8 cellular contexts compared by ENCODE assay signal in the genomic region with DNA sequence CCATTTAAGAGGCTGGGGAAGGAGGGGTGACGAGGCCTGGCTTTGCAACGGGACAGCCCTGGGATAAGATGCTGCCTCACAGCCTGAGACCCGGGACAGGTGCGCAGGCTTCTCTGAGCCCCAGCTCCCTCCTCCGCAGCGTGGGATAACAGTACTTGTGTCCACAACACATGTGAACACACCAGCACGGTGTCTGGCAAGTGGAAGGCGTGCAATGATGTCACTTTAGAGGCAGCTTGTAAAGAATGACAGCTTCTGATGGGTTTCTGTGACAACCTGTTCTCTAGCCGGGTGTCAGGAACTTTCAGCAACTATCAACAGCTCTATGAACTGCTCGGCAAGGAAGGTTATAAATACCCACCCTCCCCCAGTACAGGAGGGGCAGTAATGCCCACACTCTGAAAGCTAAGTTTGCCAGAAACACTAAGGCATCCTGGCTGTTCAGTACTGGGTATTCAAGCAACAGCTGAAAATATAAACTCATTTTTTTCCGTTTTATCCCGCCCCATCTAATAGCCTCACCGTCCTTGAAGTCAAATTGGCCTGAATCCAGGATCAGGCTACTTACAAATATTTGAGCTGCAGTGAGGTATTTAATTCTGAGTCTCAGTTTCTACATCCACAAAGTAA. TPM values are rescaled to one million over a fixed set of nuclear protein-coding genes. Genes with fewer than 3 reads are reported as not detected.
DNase-seq lines count a peak whose midpoint lies in the region; ATAC-seq, FAIRE-seq and TF ChIP-seq lines count a peak whose summit lies in the region.

No MANE protein-coding gene starts in this region.

- H3K9me3 Mint-ChIP-seq in T-helper 2 cell treated with Interferon-gamma antibody and Interleukin-4, amounts not matched to agents 5 μg/mL and 100 μg/mL, for 36 hours = no peaks in the 10 kb centered on the region

- peak; percentile 54; the same call in 1 of the 2 replicates for TF ChIP-seq POLR2A in GM12878 (IDR thresholded peaks at IDR 0.05; ENCODE audit: low read depth, low read length)

- in situ Hi-C loops in GM12878 (cut with MboI) = no loop called here

- H3K36me3 ChIP-seq in GM12878 (ENCODE audit: control insufficient read depth in 2 of 2, insufficient read depth in 2 of 2, low read length in 1 of 2) = peaks cover 46 to 67% of the 10 kb centered on the region in 2 experiments
- peaks cover 4 to 30% (median 24%) of the 10 kb centered on the region in 4 donors for H3K36me3 ChIP-seq in liver (ENCODE audit: control insufficient read depth in 4 of 4, insufficient read depth in 3 of 4, low read depth in 1 of 4, low read length in 3 of 4)
- peaks cover 74% of the 10 kb centered on the region for H3K36me3 ChIP-seq in thymus (ENCODE audit: control insufficient read depth, insufficient read depth)

- H3K4me3 ChIP-seq in GM12878 (no peak overlapping the region), liver (ENCODE audit: low read depth in 1 of 3, low read length in 3 of 3) (no peak overlapping the region), thymus (ENCODE audit: low read length) (no peak overlapping the region)

- H3K9ac ChIP-seq in GM12878 (ENCODE audit: control insufficient read depth, insufficient read depth, low read length) (no peak overlapping the region), liver (ENCODE audit: low read depth in 1 of 2, low read length in 2 of 2) (no peak overlapping the region)

- H3K27ac Mint-ChIP-seq in T-helper 2 cell treated with Interferon-gamma antibody and Interleukin-4, amounts not matched to agents 5 μg/mL and 100 μg/mL, for 36 hours = peak overlapping the region; percentile 100

- H3K4me3 Mint-ChIP-seq in T-helper 2 cell treated with Interferon-gamma antibody and Interleukin-4, amounts not matched to agents 5 μg/mL and 100 μg/mL, for 36 hours = peak overlapping the region; percentile 97

- WGBS in GM12878 (ENCODE audit: insufficient coverage, insufficient replicate concordance, low lambda C conversion rate, missing lambda C conversion rate) = 81% methylated on average over 13 of the region's 13 CpGs
- WGBS in liver = 73% methylated on average over 13 of the region's 13 CpGs
- WGBS in thymus = 87% methylated on average over 13 of the region's 13 CpGs

- CTCF ChIA-PET in GM12878 (lab: Yijun Ruan, JAX) = interaction anchor here (0.6 to 3.5 kb wide), 9 partner anchors 16 to 165 kb away, joined by 3 to 17 read pairs (median 3); no protein-coding TSS in a partner anchor

- no peaks in the 10 kb centered on the region for H4K20me1 ChIP-seq in GM12878 (ENCODE audit: control insufficient read depth, insufficient read depth)

- TF ChIP-seq RAD21 in GM12878 (IDR thresholded peaks at IDR 0.05; ENCODE audit: insufficient read depth, low read depth, low read length) (no peak), liver (IDR thresholded peaks at IDR 0.05) (no peak)

- POLR2A ChIA-PET in GM12878 (lab: Charles Lee) = interaction anchor here (0.6 to 1.6 kb wide), 4 partner anchors 12 to 58 kb away, joined by 3 to 5 read pairs (median 4); no protein-coding TSS in a partner anchor

- H3K36me3 Mint-ChIP-seq in T-helper 2 cell treated with Interferon-gamma antibody and Interleukin-4, amounts not matched to agents 5 μg/mL and 100 μg/mL, for 36 hours (ENCODE audit: low read depth) = peaks cover 86% of the 10 kb centered on the region

- H3K27me3 ChIP-seq in GM12878 (replicated peaks in 1 of 2; ENCODE audit: control insufficient read depth in 2 of 2, insufficient read depth in 2 of 2, low read length in 1 of 2) = no peaks in the 10 kb centered on the region
- no peaks in the 10 kb centered on the region for H3K27me3 ChIP-seq in liver (ENCODE audit: control insufficient read depth in 4 of 4, insufficient read depth in 4 of 4, low read length in 3 of 4)
- no peaks in the 10 kb centered on the region for H3K27me3 ChIP-seq in thymus (ENCODE audit: control insufficient read depth, insufficient read depth)

- RAD21 ChIA-PET in GM12878 (lab: Charles Lee; ENCODE audit: unreplicated experiment) = interaction anchor here (1.0 to 2.5 kb wide), 9 partner anchors 26 to 142 kb away, joined by 3 to 14 read pairs (median 5); a partner anchor contains a TSS

- no peaks in the 10 kb centered on the region for H3K27me3 Mint-ChIP-seq in T-helper 2 cell treated with Interferon-gamma antibody and Interleukin-4, amounts not matched to agents 5 μg/mL and 100 μg/mL, for 36 hours (ENCODE audit: low read depth)

- SMC1A ChIA-PET in GM12878 (lab: Charles Lee; ENCODE audit: uncharacterized antibody, unreplicated experiment) = interaction anchor here (0.9 to 2.9 kb wide), 10 partner anchors 10 to 142 kb away, joined by 4 to 17 read pairs (median 6); no protein-coding TSS in a partner anchor

- peaks cover 54% of the 10 kb centered on the region for H3K79me2 ChIP-seq in GM12878 (ENCODE audit: control insufficient read depth, insufficient read depth, low read length)

- no peak overlapping the region for H3K4me2 ChIP-seq in GM12878 (ENCODE audit: control insufficient read depth, insufficient read depth)

- H3K27ac ChIP-seq in GM12878 (ENCODE audit: control insufficient read depth, insufficient read depth) = peak overlapping the region; percentile 99
- H3K27ac ChIP-seq in liver (ENCODE audit: low read depth in 1 of 2, low read length in 2 of 2) = peak overlapping the region; percentile 75 to 90
- H3K27ac ChIP-seq in thymus (ENCODE audit: low read depth) = peak overlapping the region; percentile 99

- no peak overlapping the region for H2AFZ ChIP-seq in GM12878 (ENCODE audit: control insufficient read depth, low read depth, low read length)

- H3K9me3 ChIP-seq in GM12878 (replicated peaks; ENCODE audit: control insufficient read depth, insufficient read depth, low read length) = no peaks in the 10 kb centered on the region
- no peaks in the 10 kb centered on the region for H3K9me3 ChIP-seq in liver (ENCODE audit: control insufficient read depth in 4 of 4, low read length in 3 of 4)
- H3K9me3 ChIP-seq in thymus (ENCODE audit: control insufficient read depth) = no peaks in the 10 kb centered on the region

- intact Hi-C loops in GM12878 (cut with micrococcal nuclease; ENCODE audit: unreplicated experiment) = no loop called here

- no peak for TF ChIP-seq EP300 in GM12878 (IDR thresholded peaks at IDR 0.05; ENCODE audit: borderline replicate concordance in 1 of 2, control insufficient read depth in 1 of 2, low read depth in 2 of 2, low read length in 2 of 2)

- no peak for FAIRE-seq in GM12878 (lab: Jason Lieb, UNC)

- no peak for TF ChIP-seq CTCF in GM12878 (IDR thresholded peaks at IDR 0.05 in 2 of 3, conservative IDR thresholded peaks at IDR 0.05 in 1 of 3; ENCODE audit: control insufficient read depth in 2 of 3, extremely low read depth in 1 of 3, insufficient read depth in 1 of 3, low read depth in 3 of 3, low read length in 3 of 3)
- TF ChIP-seq CTCF in liver (IDR thresholded peaks at IDR 0.05; ENCODE audit: low read depth, low read length, missing input control) = no peak

- ATAC-seq in GM12878 = no peak
- no peak for ATAC-seq in HG02588 (IDR thresholded peaks at IDR 0.05; ENCODE audit: unreplicated experiment)
- ATAC-seq in GM21526 (IDR thresholded peaks at IDR 0.05; ENCODE audit: low FRiP score, unreplicated experiment) = no peak

- H3K4me1 ChIP-seq in GM12878 (ENCODE audit: control insufficient read depth, insufficient read depth, low read length) = peaks cover 46% of the 10 kb centered on the region
- peaks cover 28 to 74% (median 47%) of the 10 kb centered on the region in 4 donors for H3K4me1 ChIP-seq in liver (ENCODE audit: control insufficient read depth in 4 of 4, insufficient read depth in 4 of 4, low read length in 3 of 4)
- H3K4me1 ChIP-seq in thymus (ENCODE audit: control insufficient read depth, insufficient read depth, low read length) = peaks cover 41% of the 10 kb centered on the region

- no TSS peak for BruUV-seq in GM12878 (replicated peaks; lab: Mats Ljungman, UMichigan)

- H3K4me1 Mint-ChIP-seq in T-helper 2 cell treated with Interferon-gamma antibody and Interleukin-4, amounts not matched to agents 5 μg/mL and 100 μg/mL, for 36 hours (ENCODE audit: low read depth) = peaks cover 58% of the 10 kb centered on the region

- DNase-seq in T-helper 2 cell treated with Interferon-gamma antibody and Interleukin-4, amounts not matched to agents 5 μg/mL and 100 μg/mL, for 36 hours (ENCODE audit: low spot score) = no peak
- no peak for DNase-seq in T-helper 2 cell
- no peak for DNase-seq in GM12878 (ENCODE audit: low read depth, low spot score)
- no peak for DNase-seq in foreskin melanocyte

TF ChIP-seq in GM12878, 131 proteins besides CTCF, POLR2A, EP300 and RAD21 (continues in another document):
- TF ChIP-seq SREBF1 (IDR thresholded peaks at IDR 0.05; ENCODE audit: low read length) (no peak), NBN (IDR thresholded peaks at IDR 0.05) (no peak), SRF (IDR thresholded peaks at IDR 0.05; ENCODE audit: low read depth in 2 of 2, low read length in 2 of 2) (no peak), NFIC (IDR thresholded peaks at IDR 0.05; ENCODE audit: low read depth, low read length) (no peak)

TF ChIP-seq in liver, 16 proteins besides CTCF, POLR2A, EP300 and RAD21 (continues in another document):
- no peak for TF ChIP-seq FOXA2 (IDR thresholded peaks at IDR 0.05)
- TF ChIP-seq GABPA (IDR thresholded peaks at IDR 0.05 in 1 of 2, conservative IDR thresholded peaks at IDR 0.05 in 1 of 2) = no peak
- no peak for TF ChIP-seq FOXA1 (IDR thresholded peaks at IDR 0.05)
- TF ChIP-seq TAF1 (conservative IDR thresholded peaks at IDR 0.05) = no peak
- no peak for TF ChIP-seq SP1 (IDR thresholded peaks at IDR 0.05)

RNA-seq across cellular contexts. Expression of a gene that starts 59.7 kb away (rescaled TPM):
- 209 and 215 TPM in 2 replicates for total RNA-seq in GM12878 (2013; cell fraction: nucleolus; rRNA removed)
- total RNA-seq in GM12878 (2014; rRNA removed) = 185 and 216 TPM in 2 replicates
- 82.8 and 83.1 TPM in 2 replicates for total RNA-seq in GM12878 (2014; rRNA removed; fragmentation: Illumina TruSeq; extraction: Trizol)
- 497 and 525 TPM in 2 replicates for total RNA-seq in GM12878 (2021)
- polyA plus RNA-seq in GM12878 (2011; ENCODE audit: low read depth) = 79.9 TPM
- 42.4 and 98.6 TPM in 2 replicates for polyA plus RNA-seq in GM12878 (2011; rRNA removed)
- polyA plus RNA-seq in GM12878 (2011; cell fraction: cytosol; rRNA removed) = 51.0 and 59.8 TPM in 2 replicates
- 91.7 and 127 TPM in 2 replicates for polyA plus RNA-seq in GM12878 (2011; cell fraction: nucleus; rRNA removed)
- 154 and 166 TPM in 2 replicates for polyA plus RNA-seq in GM12878 (2012)
- polyA plus RNA-seq in GM12878 (2014; fragmentation: Illumina TruSeq; extraction: Trizol) = 123 and 125 TPM in 2 replicates
- polyA plus RNA-seq in GM12878 (2014; fragmentation: Nextera tagmentation; extraction: Ambion mirVana) = 1 to 10 TPM; 5.1 to 8.1 TPM
- polyA plus RNA-seq in GM12878 (2014; rRNA removed) = 165 and 198 TPM in 2 replicates
- 100 to 1,000 TPM; 228 to 236 TPM for polyA plus RNA-seq in GM12878 (2016; fragmentation: Nextera tagmentation; extraction: Ambion mirVana)
- 168 and 298 TPM in 2 replicates for polyA minus RNA-seq in GM12878 (2011; rRNA and poly(A)+ RNA removed)
- 91.7 and 100 TPM in 2 replicates for polyA minus RNA-seq in GM12878 (2011; cell fraction: cytosol; rRNA and poly(A)+ RNA removed)
- 54.6 and 83.0 TPM in 2 replicates for polyA minus RNA-seq in GM12878 (2011; cell fraction: nucleus; rRNA and poly(A)+ RNA removed)
- 100 to 1,000 TPM; 123 to 150 TPM for total RNA-seq in liver
- polyA plus RNA-seq in liver = 10 to 100 TPM; 32.3 to 74.1 TPM
- polyA plus RNA-seq in thymus = 155 TPM
